Comparison of ENCODE assay signal across 22 cellular contexts in genomic region chr2:102117488-102117887, GRCh38. TPM values are rescaled to one million over a fixed set of nuclear protein-coding genes. Genes with fewer than 3 reads are reported as not detected.
DNase-seq lines count a peak whose midpoint lies in the region; ATAC-seq lines count a peak whose summit lies in the region.
"Had no signal": no experiment of that assay in that cellular context is flagged by ENCODE, and none has a peak within 500 bp of the region (broad histone marks: within the 10 kb centered on the region; RNA-seq: fewer than 3 reads in every experiment).

No MANE protein-coding gene starts in this region.

- peaks cover 0 to 3% (median 0%) of the 10 kb centered on the region in 3 donors for H3K36me3 ChIP-seq in skeletal muscle tissue (ENCODE audit: control insufficient read depth in 3 of 3, insufficient read depth in 3 of 3, low read length in 3 of 3)

- DNase-seq in activated T-cell treated with anti-CD3 and anti-CD28 coated beads, Interleukin-2, amount 50 U/mL, for 24 hours, result no peak
- DNase-seq in activated T-cell treated with anti-CD3 and anti-CD28 coated beads, Interleukin-2, amount 50 U/mL, for 72 hours, result no peak
- no peak for DNase-seq in T-helper 17 cell
- no peak for DNase-seq in left ventricle myocardium superior
- DNase-seq in C1 segment of cervical spinal cord (lab: John Stamatoyannopoulos, UW), result no peak
- DNase-seq in NCI-H1930 (lab: John Stamatoyannopoulos, UW), result no peak
- no peak for DNase-seq in NCI-H2107 (lab: John Stamatoyannopoulos, UW)
- DNase-seq: activated naive CD8-positive, alpha-beta T cell treated with anti-CD3 and anti-CD28 coated beads, Interleukin-2, amount 50 U/mL, for 24 hours; central memory CD4-positive, alpha-beta T cell; effector CD8-positive, alpha-beta T cell; GDM1; glutamatergic neuron; Kasumi-1; NCI-H1105; psoas muscle; SK-N-SH; stimulated activated CD4-positive, alpha-beta T cell treated with anti-CD3 and anti-CD28 coated beads, Interleukin-4, amount 100 ng/mL, for 4 hours; T-helper 9 cell had no signal

- H3K9me3 ChIP-seq in T-helper 17 cell (ENCODE audit: control insufficient read depth, low read length, poor library complexity, severe bottlenecking) (no peaks in the 10 kb centered on the region), skeletal muscle tissue (ENCODE audit: control insufficient read depth in 3 of 3, low read length in 3 of 3) (no peaks in the 10 kb centered on the region)
- H3K9me3 ChIP-seq: psoas muscle, SK-N-SH had no signal

- peaks cover 61% of the 10 kb centered on the region for H3K4me1 Mint-ChIP-seq in activated T-cell treated with anti-CD3 and anti-CD28 coated beads, Interleukin-2, amount 50 U/mL, for 24 hours (ENCODE audit: low read depth)
- H3K4me1 Mint-ChIP-seq in activated T-cell treated with anti-CD3 and anti-CD28 coated beads, Interleukin-2, amount 50 U/mL, for 72 hours (ENCODE audit: low read depth), result peaks cover 63% of the 10 kb centered on the region
- H3K4me1 Mint-ChIP-seq in T-helper 17 cell, result peaks cover 7% of the 10 kb centered on the region

- H3K27me3 ChIP-seq in skeletal muscle tissue (ENCODE audit: control insufficient read depth in 3 of 3, insufficient read depth in 3 of 3, low read length in 3 of 3), result no peaks in the 10 kb centered on the region

- no peak overlapping the region for H3K9ac ChIP-seq in skeletal muscle tissue (ENCODE audit: low read depth in 1 of 3, low read length in 3 of 3)
- H3K9ac ChIP-seq: SK-N-SH had no signal

- no peak for ATAC-seq in activated T-cell treated with anti-CD3 and anti-CD28 coated beads, Interleukin-2, amount 50 U/mL, for 72 hours (replicated peaks in 1 of 2)
- ATAC-seq in T-helper 17 cell (no peak), left ventricle myocardium superior (peak; percentile 45)
- ATAC-seq: esophagus mucosa; natural killer cell treated with Interleukin-12 subunit alpha and Interleukin-12 subunit beta and Interleukin-15 and Interleukin-18, amount 100 ng/mL, for 72 hours had no signal

- peak overlapping the region; percentile 16 for H3K27ac Mint-ChIP-seq in activated T-cell treated with anti-CD3 and anti-CD28 coated beads, Interleukin-2, amount 50 U/mL, for 24 hours
- H3K27ac Mint-ChIP-seq in activated T-cell treated with anti-CD3 and anti-CD28 coated beads, Interleukin-2, amount 50 U/mL, for 72 hours, result no peak overlapping the region
- H3K27ac Mint-ChIP-seq in T-helper 17 cell, result peak overlapping the region; percentile 24
- H3K27ac Mint-ChIP-seq: natural killer cell treated with Interleukin-12 subunit alpha and Interleukin-12 subunit beta and Interleukin-15 and Interleukin-18, amount 100 ng/mL, for 72 hours had no signal

- no peak overlapping the region for H3K4me3 ChIP-seq in skeletal muscle tissue (ENCODE audit: low read length in 3 of 3)
- H3K4me3 ChIP-seq: psoas muscle had no signal

- H3K9me3 Mint-ChIP-seq in activated T-cell treated with anti-CD3 and anti-CD28 coated beads, Interleukin-2, amount 50 U/mL, for 24 hours, result peaks cover 5% of the 10 kb centered on the region
- no peaks in the 10 kb centered on the region for H3K9me3 Mint-ChIP-seq in activated T-cell treated with anti-CD3 and anti-CD28 coated beads, Interleukin-2, amount 50 U/mL, for 72 hours
- H3K9me3 Mint-ChIP-seq: natural killer cell treated with Interleukin-12 subunit alpha and Interleukin-12 subunit beta and Interleukin-15 and Interleukin-18, amount 100 ng/mL, for 72 hours had no signal

- peaks cover 22% of the 10 kb centered on the region for H3K36me3 Mint-ChIP-seq in activated T-cell treated with anti-CD3 and anti-CD28 coated beads, Interleukin-2, amount 50 U/mL, for 24 hours (ENCODE audit: low read depth)
- peaks cover 8 to 19% of the 10 kb centered on the region in 2 donors for H3K36me3 Mint-ChIP-seq in activated T-cell treated with anti-CD3 and anti-CD28 coated beads, Interleukin-2, amount 50 U/mL, for 72 hours (ENCODE audit: insufficient read depth in 2 of 2)
- H3K36me3 Mint-ChIP-seq in T-helper 17 cell (ENCODE audit: low read depth), result peaks cover 5% of the 10 kb centered on the region
- H3K36me3 Mint-ChIP-seq: CD14-positive monocyte; natural killer cell treated with Interleukin-12 subunit alpha and Interleukin-12 subunit beta and Interleukin-15 and Interleukin-18, amount 100 ng/mL, for 72 hours had no signal

- peaks cover 6% of the 10 kb centered on the region for H3K27me3 Mint-ChIP-seq in activated T-cell treated with anti-CD3 and anti-CD28 coated beads, Interleukin-2, amount 50 U/mL, for 24 hours
- H3K27me3 Mint-ChIP-seq in activated T-cell treated with anti-CD3 and anti-CD28 coated beads, Interleukin-2, amount 50 U/mL, for 72 hours (ENCODE audit: low read depth), result peaks cover 17% of the 10 kb centered on the region
- H3K27me3 Mint-ChIP-seq in T-helper 17 cell, result no peaks in the 10 kb centered on the region

- H3K27ac ChIP-seq in skeletal muscle tissue (ENCODE audit: low read depth, low read length), result peak overlapping the region; percentile 11
- H3K27ac ChIP-seq: psoas muscle had no signal

- H3K4me1 ChIP-seq in skeletal muscle tissue (ENCODE audit: control insufficient read depth in 3 of 3, insufficient read depth in 3 of 3, low read length in 3 of 3), result peaks cover 25 to 55% (median 27%) of the 10 kb centered on the region in 3 donors

- intact Hi-C loops in left ventricle myocardium superior (cut with micrococcal nuclease), result no loop called here

- H3K4me3 Mint-ChIP-seq in activated T-cell treated with anti-CD3 and anti-CD28 coated beads, Interleukin-2, amount 50 U/mL, for 24 hours, result no peak overlapping the region
- H3K4me3 Mint-ChIP-seq in activated T-cell treated with anti-CD3 and anti-CD28 coated beads, Interleukin-2, amount 50 U/mL, for 72 hours, result no peak overlapping the region
- H3K4me3 Mint-ChIP-seq in T-helper 17 cell, result peak overlapping the region; percentile 4
- H3K4me3 Mint-ChIP-seq: activated naive CD8-positive, alpha-beta T cell treated with anti-CD3 and anti-CD28 coated beads, Interleukin-2, amount 50 U/mL, for 24 hours; CD14-positive monocyte; natural killer cell treated with Interleukin-12 subunit alpha and Interleukin-12 subunit beta and Interleukin-15 and Interleukin-18, amount 100 ng/mL, for 72 hours had no signal

RNA-seq across cellular contexts. Expression of gene IL1R1, which starts 25.1 kb away (rescaled TPM):
- 10 to 100 TPM; 14.3 to 14.5 TPM for total RNA-seq in activated T-cell treated with anti-CD3 and anti-CD28 coated beads, Interleukin-2, amount 50 U/mL, for 72 hours
- total RNA-seq in T-helper 17 cell (10 to 100 TPM; 14.3 to 16.5 TPM), left ventricle myocardium superior (20.9 TPM), skeletal muscle tissue (6.3 TPM)
